ENCODE assay signal across 14 cellular contexts in genomic region chr6:152462716-152463115, GRCh38.
DNase-seq lines count a peak whose midpoint lies in the region; ATAC-seq and TF ChIP-seq lines count a peak whose summit lies in the region.
"Had no signal": no experiment of that assay in that cellular context is flagged by ENCODE, and none has a peak within 500 bp of the region (broad histone marks: within the 10 kb centered on the region; RNA-seq: fewer than 3 reads in every experiment).

No MANE protein-coding gene starts in this region.

- no peaks in the 10 kb centered on the region for H3K79me1 ChIP-seq in neuronal stem cell (ENCODE audit: low read depth, low read length)

- no CpG with 5 or more reads among the region's 6 CpGs for WGBS in neuronal stem cell (ENCODE audit: extremely low coverage in 2 of 2, insufficient read length in 2 of 2, insufficient replicate concordance in 1 of 2), 2 donors

- peaks cover 10% of the 10 kb centered on the region for H3K27me3 Mint-ChIP-seq in mesothelial cell of epicardium (ENCODE audit: low read depth)

- peak; percentile 37 for DNase-seq in D341Med (ENCODE audit: low spot score)
- DNase-seq in Karpas-422: no peak
- DNase-seq in dorsolateral prefrontal cortex: no peak
- DNase-seq in neuronal stem cell (ENCODE audit: low spot score): no peak
- DNase-seq in mesothelial cell of epicardium (ENCODE audit: low spot score in 2 of 2, unreplicated experiment in 2 of 2): no peak
- no peak for DNase-seq in activated gamma-delta T cell (lab: John Stamatoyannopoulos, UW)
- DNase-seq in G401 (ENCODE audit: low spot score): no peak
- DNase-seq: activated effector memory CD4-positive, alpha-beta T cell treated with anti-CD3 and anti-CD28 coated beads, Interleukin-2, amount 50 U/mL, for 16 hours; left colon; NCI-H2171; stimulated activated naive CD4-positive, alpha-beta T cell had no signal

- H3K4ac ChIP-seq in neuronal stem cell (ENCODE audit: low read length): no peak overlapping the region

- H3K9me3 Mint-ChIP-seq in mesothelial cell of epicardium: no peaks in the 10 kb centered on the region

- TF ChIP-seq CTCF in dorsolateral prefrontal cortex (IDR thresholded peaks at IDR 0.05 in 54 of 56, conservative IDR thresholded peaks at IDR 0.05 in 2 of 56; ENCODE audit: low read depth in 1 of 56, partially characterized antibody in 56 of 56) (no peak), mesothelial cell of epicardium (IDR thresholded peaks at IDR 0.05; ENCODE audit: unreplicated experiment) (no peak)

- no peaks in the 10 kb centered on the region for H3K36me3 Mint-ChIP-seq in mesothelial cell of epicardium

- H3K4me3 ChIP-seq in Karpas-422 (ENCODE audit: low read length) (peak overlapping the region; percentile 10; the same call in 1 of the 2 replicates), dorsolateral prefrontal cortex (peak overlapping the region in 40 of 59 donors; percentile 2 to 49 (median 24)), neuronal stem cell (ENCODE audit: low read length in 2 of 2) (no peak overlapping the region)

- H4K91ac ChIP-seq in neuronal stem cell (ENCODE audit: low read depth, low read length, poor library complexity): no peak overlapping the region

- H3K23ac ChIP-seq in neuronal stem cell (ENCODE audit: low read depth, low read length, poor library complexity): no peak overlapping the region

- no peak overlapping the region for H4K8ac ChIP-seq in neuronal stem cell (ENCODE audit: low read depth, low read length)

- H3K27ac ChIP-seq in Karpas-422 (ENCODE audit: low read length) (no peak overlapping the region), dorsolateral prefrontal cortex (peak overlapping the region in 2 of 59 donors; percentile 4 to 26), neuronal stem cell (replicated peaks; ENCODE audit: low read length) (no peak overlapping the region)

- H2BK120ac ChIP-seq in neuronal stem cell (ENCODE audit: low read depth, low read length): no peak overlapping the region

- intact Hi-C loops in dorsolateral prefrontal cortex (cut with DNase I): no loop called here

- no peaks in the 10 kb centered on the region for H3K9me3 ChIP-seq in Karpas-422 (ENCODE audit: low read length)
- no peaks in the 10 kb centered on the region for H3K9me3 ChIP-seq in neuronal stem cell (replicated peaks in 1 of 2; ENCODE audit: control insufficient read depth in 2 of 2, insufficient read depth in 1 of 2, low read depth in 1 of 2, low read length in 2 of 2)

- H2BK15ac ChIP-seq in neuronal stem cell (ENCODE audit: low read length): no peak overlapping the region

- no peak overlapping the region for H2AK5ac ChIP-seq in neuronal stem cell (ENCODE audit: low read depth, low read length)

- no peak overlapping the region for H3K4me3 Mint-ChIP-seq in mesothelial cell of epicardium

- H3K27me3 ChIP-seq in Karpas-422 (ENCODE audit: low read length) (no peaks in the 10 kb centered on the region), dorsolateral prefrontal cortex (no peaks in the 10 kb centered on the region), neuronal stem cell (ENCODE audit: control insufficient read depth in 3 of 3, insufficient read depth in 3 of 3, low read depth in 1 of 3, low read length in 3 of 3) (no peaks in the 10 kb centered on the region)

- no peaks in the 10 kb centered on the region for H4K20me1 ChIP-seq in Karpas-422 (ENCODE audit: insufficient read depth, low read depth, low read length)

- no peak for ATAC-seq in GM18498 (IDR thresholded peaks at IDR 0.05; ENCODE audit: unreplicated experiment)
- ATAC-seq: activated CD4-positive, CD25-positive, alpha-beta regulatory T cell treated with anti-CD3 and anti-CD28 coated beads, Interleukin-2, amount 50 U/mL, for 24 hours; left colon; Right ventricle myocardium inferior had no signal

- H3K4me1 ChIP-seq in Karpas-422 (ENCODE audit: low read length) (no peaks in the 10 kb centered on the region; the same call in 1 of the 2 replicates), neuronal stem cell (ENCODE audit: control insufficient read depth in 2 of 2, insufficient read depth in 1 of 2, low read depth in 1 of 2, low read length in 2 of 2) (peaks cover 0 to 2% of the 10 kb centered on the region in 2 donors)

- no peak overlapping the region for H3K18ac ChIP-seq in neuronal stem cell (ENCODE audit: low read length)

- no peak overlapping the region for H3K14ac ChIP-seq in neuronal stem cell (ENCODE audit: low read length)

- H2BK5ac ChIP-seq in neuronal stem cell (ENCODE audit: low read length): no peak overlapping the region

- H3K9ac ChIP-seq in Karpas-422 (ENCODE audit: low read length) (no peak overlapping the region), neuronal stem cell (ENCODE audit: low read depth, low read length, poor library complexity) (no peak overlapping the region)

- H3K4me2 ChIP-seq in Karpas-422 (ENCODE audit: low read depth, low read length, poor library complexity, severe bottlenecking): peak overlapping the region; percentile 27
- H3K4me2 ChIP-seq in neuronal stem cell (ENCODE audit: insufficient read depth, low read length, poor library complexity, severe bottlenecking): no peak overlapping the region

- H3K79me2 ChIP-seq in Karpas-422 (ENCODE audit: low read length): no peaks in the 10 kb centered on the region

- no peak overlapping the region for H2AFZ ChIP-seq in Karpas-422 (ENCODE audit: low read length)
- peak overlapping the region; percentile 21 for H2AFZ ChIP-seq in neuronal stem cell (ENCODE audit: low read length)

- H3K4me1 Mint-ChIP-seq in mesothelial cell of epicardium: no peaks in the 10 kb centered on the region

- no peak overlapping the region for H2BK12ac ChIP-seq in neuronal stem cell (ENCODE audit: low read length)

- no peak overlapping the region for H3K27ac Mint-ChIP-seq in mesothelial cell of epicardium

- in situ Hi-C loops in G401 (cut with HindIII; ENCODE audit: low sequenced_read_pairs): no loop called here

- H3K36me3 ChIP-seq in Karpas-422 (ENCODE audit: insufficient read depth, low read length) (no peaks in the 10 kb centered on the region), neuronal stem cell (replicated peaks in 1 of 2; ENCODE audit: control insufficient read depth in 2 of 2, insufficient read depth in 2 of 2, low read length in 2 of 2) (no peaks in the 10 kb centered on the region)

- H3K9me2 ChIP-seq in Karpas-422 (replicated peaks; ENCODE audit: insufficient read depth, low read length): no peaks in the 10 kb centered on the region

Comparison
In these comparisons a context has a peak if more than half of its experiments do, and no peak if none do; other contexts are left out.
1. H3K4me3 ChIP-seq: peak in Karpas-422 (single experiment) and dorsolateral prefrontal cortex (40 of 59); none in neuronal stem cell (0 of 2).